8 cellular contexts compared by ENCODE assay signal in genomic region chr6:31058128-31058894, GRCh38. TPM values are rescaled to one million over a fixed set of nuclear protein-coding genes. Genes with fewer than 3 reads are reported as not detected.
DNase-seq lines count a peak whose midpoint lies in the region; ATAC-seq and TF ChIP-seq lines count a peak whose summit lies in the region.

No MANE protein-coding gene starts in this region.

- POLR2A ChIA-PET in GM10248 (lab: Yijun Ruan, JAX) = no interaction called here

- no peak overlapping the region for H2BK5ac ChIP-seq in mesendoderm (ENCODE audit: low read length)

- H3K56ac ChIP-seq in mesendoderm (ENCODE audit: low read length) = no peak overlapping the region

- no peak overlapping the region for H2BK120ac ChIP-seq in mesendoderm (ENCODE audit: low read depth, low read length)

- WGBS in mesendoderm (ENCODE audit: extremely low coverage, insufficient coverage, low lambda C conversion rate) = no CpG with 5 or more reads among the region's 10 CpGs

- TF ChIP-seq CTCF in GM10248 (IDR thresholded peaks at IDR 0.05; ENCODE audit: control extremely low read depth, extremely low read depth, low read depth, missing control alignments) (peak; percentile 31), epithelial cell of esophagus (IDR thresholded peaks at IDR 0.05; ENCODE audit: insufficient read depth, low read depth, low read length, missing control alignments) (peak; percentile 51), parathyroid adenoma (IDR thresholded peaks at IDR 0.05) (peak; percentile 62)

- no peak overlapping the region for H4K5ac ChIP-seq in mesendoderm (ENCODE audit: low read length)

- CTCF ChIA-PET in GM10248 (lab: Yijun Ruan, JAX) = interaction anchor here (1.8 kb wide), 1 partner anchor 29 kb away, joined by 6 read pairs; no protein-coding TSS in a partner anchor

- H3K18ac ChIP-seq in mesendoderm (ENCODE audit: low read length) = no peak overlapping the region

- ATAC-seq in GM19324 (IDR thresholded peaks at IDR 0.05; ENCODE audit: low FRiP score, unreplicated experiment) = no peak

- H3K4me1 ChIP-seq in parathyroid adenoma = no peaks in the 10 kb centered on the region
- H3K4me1 ChIP-seq in mesendoderm (ENCODE audit: control insufficient read depth, low read depth, low read length) = no peaks in the 10 kb centered on the region

- no peak overlapping the region for H3K4ac ChIP-seq in mesendoderm (ENCODE audit: low read depth, low read length)

- no peak overlapping the region for H3K4me2 ChIP-seq in parathyroid adenoma (ENCODE audit: low read length)
- no peak overlapping the region for H3K4me2 ChIP-seq in mesendoderm (ENCODE audit: low read length)

- H3K79me2 ChIP-seq in parathyroid adenoma (no peaks in the 10 kb centered on the region), mesendoderm (ENCODE audit: control insufficient read depth, insufficient read depth, low read length) (no peaks in the 10 kb centered on the region)

- H3K27ac ChIP-seq in parathyroid adenoma = no peak overlapping the region
- no peak overlapping the region for H3K27ac ChIP-seq in mesendoderm (ENCODE audit: low read depth, low read length)

- H2AFZ ChIP-seq in parathyroid adenoma = no peak overlapping the region

- DNase-seq in A172 (ENCODE audit: low spot score) = peak; percentile 94
- DNase-seq in GM10248 (ENCODE audit: extremely low spot score) = no peak
- peak; percentile 29 for DNase-seq in NOMO-1 treated with dmso at 0.1 percent for 144 hours (lab: John Stamatoyannopoulos, UW; ENCODE audit: unreplicated experiment)
- DNase-seq in epithelial cell of esophagus (ENCODE audit: low read depth) = peak; percentile 96
- DNase-seq in mesendoderm = no peak
- DNase-seq in iPS-NIHi7 (ENCODE audit: extremely low spot score) = no peak

- no peak overlapping the region for H3K23ac ChIP-seq in mesendoderm (ENCODE audit: low read length)

- no peak overlapping the region for H2AK5ac ChIP-seq in mesendoderm (ENCODE audit: low read length)

- no peaks in the 10 kb centered on the region for H3K79me1 ChIP-seq in mesendoderm (ENCODE audit: low read length)

- no peaks in the 10 kb centered on the region for H3K36me3 ChIP-seq in parathyroid adenoma (ENCODE audit: control insufficient read depth, insufficient read depth, low read length)
- no peaks in the 10 kb centered on the region for H3K36me3 ChIP-seq in mesendoderm (ENCODE audit: control insufficient read depth, insufficient read depth, low read length)

- H3K27me3 ChIP-seq in parathyroid adenoma (ENCODE audit: control insufficient read depth, insufficient read depth, low read length) (no peaks in the 10 kb centered on the region), mesendoderm (ENCODE audit: insufficient read depth, low read length, poor library complexity) (no peaks in the 10 kb centered on the region)

- H2BK15ac ChIP-seq in mesendoderm (replicated peaks; ENCODE audit: low read depth) = no peak overlapping the region

- H3K9me3 ChIP-seq in parathyroid adenoma (ENCODE audit: control insufficient read depth, low read length) = no peaks in the 10 kb centered on the region

- H3K9ac ChIP-seq in parathyroid adenoma = no peak overlapping the region
- H3K9ac ChIP-seq in mesendoderm (ENCODE audit: low read length) = no peak overlapping the region

- H4K8ac ChIP-seq in mesendoderm (ENCODE audit: low read depth, low read length) = no peak overlapping the region

- H3K4me3 ChIP-seq in epithelial cell of esophagus (ENCODE audit: low read length) (no peak overlapping the region), parathyroid adenoma (ENCODE audit: low read depth, low read length) (no peak overlapping the region), mesendoderm (ENCODE audit: low read length) (no peak overlapping the region)

RNA-seq across cellular contexts. Expression of gene MUC22, which starts 48.0 kb away (rescaled TPM):
- 0.14 TPM in 1 of 2 replicates, not detected in the other for total RNA-seq in A172 (2014; rRNA removed; shearing (Covaris generic))
- not detected for polyA plus RNA-seq in mesendoderm (2013, experiment 1 of 2)
- not detected for polyA plus RNA-seq in mesendoderm (2013, experiment 2 of 2)

RNA-seq across cellular contexts. Expression of gene C6orf15, which starts 54.1 kb away (rescaled TPM):
- 2.4 TPM in 2 replicates for total RNA-seq in A172 (2014; rRNA removed; shearing (Covaris generic))
- 0.10 TPM for polyA plus RNA-seq in mesendoderm (2013, experiment 1 of 2)
- polyA plus RNA-seq in mesendoderm (2013, experiment 2 of 2) = 0.06 TPM

RNA-seq across cellular contexts. Expression of gene PSORS1C1, which starts 56.3 kb away (rescaled TPM):
- 1.1 and 3.4 TPM in 2 replicates for total RNA-seq in A172 (2014; rRNA removed; shearing (Covaris generic))
- 0.73 TPM for polyA plus RNA-seq in mesendoderm (2013, experiment 1 of 2)
- polyA plus RNA-seq in mesendoderm (2013, experiment 2 of 2) = 0.41 TPM

Comparison
In these comparisons a context has a peak if more than half of its experiments do, and no peak if none do; other contexts are left out.
1. DNase-seq: peak in A172 (single experiment), NOMO-1 treated with dmso at 0.1 percent for 144 hours (single experiment) and epithelial cell of esophagus (single experiment); none in GM10248 (single experiment), mesendoderm (single experiment) and iPS-NIHi7 (single experiment).
2. Peak in every context shown above with its lines, with median percentiles within 50 percentile points of each other: CTCF ChIP-seq.